Comparison of ENCODE assay signal across 16 cellular contexts in genomic region chrX:87873347-87873941, GRCh38.
DNase-seq lines count a peak whose midpoint lies in the region; ATAC-seq, FAIRE-seq and TF ChIP-seq lines count a peak whose summit lies in the region.
"Had no signal": no experiment of that assay in that cellular context is flagged by ENCODE, and none has a peak within 500 bp of the region (broad histone marks: within the 10 kb centered on the region; RNA-seq: fewer than 3 reads in every experiment).

No MANE protein-coding gene starts in this region.

- H3K4me3 Mint-ChIP-seq in CD8-positive, alpha-beta memory T cell, result peak overlapping the region in 5 of 7 donors; percentile 17 to 74 (median 54)
- H3K4me3 Mint-ChIP-seq in endothelial cell (ENCODE audit: unreplicated experiment), result no peak overlapping the region

- no peaks in the 10 kb centered on the region for H3K9me3 ChIP-seq in CD8-positive, alpha-beta memory T cell (ENCODE audit: low read length)
- H3K9me3 ChIP-seq in kidney (ENCODE audit: control insufficient read depth in 1 of 2, low read length in 2 of 2), result no peaks in the 10 kb centered on the region
- H3K9me3 ChIP-seq: MG63, SK-N-SH, transverse colon had no signal

- no peaks in the 10 kb centered on the region for H3K4me1 ChIP-seq in CD8-positive, alpha-beta memory T cell (ENCODE audit: insufficient read depth, low read length)
- no peaks in the 10 kb centered on the region for H3K4me1 ChIP-seq in kidney (ENCODE audit: control insufficient read depth in 1 of 2, insufficient read depth in 1 of 2, low read depth in 1 of 2, low read length in 2 of 2)
- H3K4me1 ChIP-seq: transverse colon had no signal

- no peaks in the 10 kb centered on the region for H3K27me3 ChIP-seq in CD8-positive, alpha-beta memory T cell (ENCODE audit: insufficient read depth, low read length, poor library complexity, severe bottlenecking)
- H3K27me3 ChIP-seq: MG63, transverse colon had no signal

- no peaks in the 10 kb centered on the region for H3K36me3 ChIP-seq in CD8-positive, alpha-beta memory T cell (ENCODE audit: insufficient read depth, low read length)
- H3K36me3 ChIP-seq in kidney (ENCODE audit: control insufficient read depth in 1 of 2, insufficient read depth in 2 of 2, low read length in 2 of 2), result no peaks in the 10 kb centered on the region
- H3K36me3 ChIP-seq: MG63, transverse colon had no signal

- H3K27ac Mint-ChIP-seq in CD8-positive, alpha-beta memory T cell, result peak overlapping the region in 3 of 8 donors; percentile 29 to 41 (median 35)
- no peak overlapping the region for H3K27ac Mint-ChIP-seq in endothelial cell (ENCODE audit: unreplicated experiment)

- POLR2A ChIA-PET in CD8-positive, alpha-beta memory T cell (lab: Charles Lee), result no interaction called here

- H3K9me3 Mint-ChIP-seq in CD8-positive, alpha-beta memory T cell, result no peaks in the 10 kb centered on the region
- H3K9me3 Mint-ChIP-seq in endothelial cell (ENCODE audit: unreplicated experiment), result no peaks in the 10 kb centered on the region

- H3K36me3 Mint-ChIP-seq in CD8-positive, alpha-beta memory T cell, result no peaks in the 10 kb centered on the region
- no peaks in the 10 kb centered on the region for H3K36me3 Mint-ChIP-seq in endothelial cell (ENCODE audit: low read depth, unreplicated experiment)

- TF ChIP-seq CTCF in endothelial cell (IDR thresholded peaks at IDR 0.05; ENCODE audit: unreplicated experiment), result no peak
- TF ChIP-seq CTCF in kidney (IDR thresholded peaks at IDR 0.05; ENCODE audit: borderline replicate concordance, extremely low read depth, insufficient read depth), result no peak

- peaks cover 5 to 19% (median 13%) of the 10 kb centered on the region in 3 donors for H3K4me1 Mint-ChIP-seq in CD8-positive, alpha-beta memory T cell
- H3K4me1 Mint-ChIP-seq in endothelial cell (ENCODE audit: unreplicated experiment), result no peaks in the 10 kb centered on the region

- CTCF ChIA-PET in CD8-positive, alpha-beta memory T cell (lab: Charles Lee), result no interaction called here

- intact Hi-C loops in kidney (cut with DNase I), result no loop called here

- peaks cover 0 to 3% of the 10 kb centered on the region in 2 donors for H3K27me3 Mint-ChIP-seq in CD8-positive, alpha-beta memory T cell
- H3K27me3 Mint-ChIP-seq in endothelial cell (ENCODE audit: unreplicated experiment), result no peaks in the 10 kb centered on the region

- peak; percentile 73 for ATAC-seq in GM18909 (IDR thresholded peaks at IDR 0.05; ENCODE audit: poor library complexity, unreplicated experiment)
- ATAC-seq in HG02885 (IDR thresholded peaks at IDR 0.05; ENCODE audit: poor library complexity, unreplicated experiment), result peak; percentile 50

- FAIRE-seq in kidney (lab: Jason Lieb, UNC), result no peak

- H3K4me3 ChIP-seq in CD8-positive, alpha-beta memory T cell (ENCODE audit: low read length), result no peak overlapping the region
- H3K4me3 ChIP-seq in kidney (ENCODE audit: low read length in 2 of 2), result no peak overlapping the region
- H3K4me3 ChIP-seq: MG63, transverse colon had no signal

- no peak overlapping the region for H3K27ac ChIP-seq in CD8-positive, alpha-beta memory T cell (ENCODE audit: low read depth, low read length)
- no peak overlapping the region for H3K27ac ChIP-seq in kidney (ENCODE audit: low read depth in 2 of 2, low read length in 2 of 2)
- H3K27ac ChIP-seq: transverse colon had no signal

- no peak overlapping the region for H3K9ac ChIP-seq in kidney (ENCODE audit: low read length in 2 of 2)
- H3K9ac ChIP-seq: SK-N-SH had no signal

- DNase-seq in CD8-positive, alpha-beta memory T cell, result no peak
- DNase-seq in RPMI8226 (peak; percentile 11), DMS 273 treated with DMSO at 0.1 percent for 48 hours (lab: John Stamatoyannopoulos, UW) (no peak), endothelial cell (ENCODE audit: low spot score) (no peak), kidney (no peak)
- no peak for DNase-seq in effector CD4-positive, alpha-beta T cell
- DNase-seq: activated CD8-positive, alpha-beta memory T cell treated with anti-CD3 and anti-CD28 coated beads, Interleukin-2, amount 50 U/mL, for 4 hours; caudate nucleus; DMS79; MG63; NCI-H2171 treated with DMSO at 0.1 percent for 48 hours; SK-N-SH; stimulated activated CD8-positive, alpha-beta memory T cell treated with anti-CD3 and anti-CD28 coated beads, Interleukin-4, amount 100 ng/mL, for 48 hours; transverse colon had no signal
